Comparison of ENCODE assay signal across 8 cellular contexts in the genomic region with DNA sequence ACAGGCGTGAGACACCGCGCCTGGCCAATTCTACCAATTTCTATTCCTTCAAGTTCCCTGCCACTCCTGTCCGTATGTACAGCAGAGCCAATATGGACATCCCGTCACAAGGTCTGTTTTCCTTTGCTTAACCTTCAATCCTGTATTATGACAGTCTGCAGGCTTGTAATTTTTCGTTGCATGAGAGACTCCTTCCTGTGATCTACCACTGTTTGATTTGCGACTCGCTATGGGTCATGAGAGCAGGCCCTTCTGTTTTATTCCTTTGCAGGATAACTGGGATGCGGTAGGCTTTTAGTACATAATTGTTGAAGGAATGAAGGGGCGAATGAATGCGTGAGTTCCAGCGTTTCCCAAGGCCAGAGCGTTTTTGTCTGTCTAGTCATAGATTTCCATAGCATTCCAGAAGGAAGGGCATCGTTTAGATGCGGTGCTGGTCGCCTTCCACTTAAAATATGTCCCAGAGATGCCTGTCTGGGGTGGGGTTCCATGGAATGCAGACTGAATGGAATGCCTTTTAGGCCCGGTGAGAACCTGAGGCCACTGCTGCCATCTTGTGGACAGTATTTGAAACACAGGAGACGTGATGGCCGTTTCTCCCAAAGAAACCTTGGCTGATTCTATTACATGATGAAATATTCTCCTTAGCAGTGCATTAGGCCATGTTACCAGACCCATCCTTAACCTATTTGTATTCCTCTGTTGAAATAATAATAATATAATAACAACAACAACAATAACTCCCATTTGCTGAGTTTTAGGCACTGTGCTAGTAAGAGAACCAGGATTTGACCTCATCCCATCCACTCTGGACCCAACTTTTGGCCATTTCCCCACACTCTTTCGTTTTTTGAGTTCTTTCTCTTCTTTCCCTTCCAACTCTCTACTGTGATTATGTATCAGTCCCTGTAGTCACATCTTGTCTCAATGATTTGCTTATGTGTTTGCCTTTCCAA.
DNase-seq lines count a peak whose midpoint lies in the region; ATAC-seq and TF ChIP-seq lines count a peak whose summit lies in the region.

No MANE protein-coding gene starts in this region.

- H3K36me3 Mint-ChIP-seq in effector memory CD8-positive, alpha-beta T cell (ENCODE audit: insufficient read depth), result no peaks in the 10 kb centered on the region
- no peaks in the 10 kb centered on the region for H3K36me3 Mint-ChIP-seq in memory B cell

- no peaks in the 10 kb centered on the region for H3K9me3 Mint-ChIP-seq in effector memory CD8-positive, alpha-beta T cell
- H3K9me3 Mint-ChIP-seq in memory B cell, result no peaks in the 10 kb centered on the region

- peak; percentile 81 for TF ChIP-seq CTCF in GM10248 (IDR thresholded peaks at IDR 0.05; ENCODE audit: control extremely low read depth, extremely low read depth, low read depth, missing control alignments)

- H3K4me3 Mint-ChIP-seq in effector memory CD8-positive, alpha-beta T cell, result no peak overlapping the region
- H3K4me3 Mint-ChIP-seq in memory B cell, result no peak overlapping the region

- ATAC-seq in effector memory CD8-positive, alpha-beta T cell (replicated peaks), result peak; percentile 39
- no peak for ATAC-seq in memory B cell (ENCODE audit: low read depth)
- ATAC-seq in HG03135 (IDR thresholded peaks at IDR 0.05; ENCODE audit: unreplicated experiment), result no peak

- H3K4me1 Mint-ChIP-seq in effector memory CD8-positive, alpha-beta T cell (ENCODE audit: low read depth in 2 of 2), result no peaks in the 10 kb centered on the region
- no peaks in the 10 kb centered on the region for H3K4me1 Mint-ChIP-seq in memory B cell

- H3K27ac Mint-ChIP-seq in effector memory CD8-positive, alpha-beta T cell, result no peak overlapping the region
- H3K27ac Mint-ChIP-seq in memory B cell, result no peak overlapping the region

- POLR2A ChIA-PET in GM10248 (lab: Yijun Ruan, JAX), result no interaction called here

- CTCF ChIA-PET in GM10248 (lab: Yijun Ruan, JAX), result interaction anchor here (0.9 to 2.3 kb wide), 5 partner anchors 9 to 324 kb away, joined by 3 to 11 read pairs (median 4); no protein-coding TSS in a partner anchor

- H3K27me3 Mint-ChIP-seq in effector memory CD8-positive, alpha-beta T cell, result peaks cover 0 to 18% of the 10 kb centered on the region in 2 donors
- H3K27me3 Mint-ChIP-seq in memory B cell, result peaks cover 2% of the 10 kb centered on the region

- peak; percentile 73 for DNase-seq in 8988T
- peak; percentile 74 for DNase-seq in GM10248 (ENCODE audit: extremely low spot score)
- peak; percentile 12 for DNase-seq in NCI-H2107 treated with DMSO at 0.1 percent for 48 hours (lab: John Stamatoyannopoulos, UW; ENCODE audit: unreplicated experiment)
- peak; percentile 3 to 54 for DNase-seq in activated CD4-positive, alpha-beta T cell treated with anti-CD3 and anti-CD28 coated beads, Interleukin-2, amount 50 U/mL, for 24 hours (ENCODE audit: low read depth in 1 of 2, low spot score in 1 of 2)
- DNase-seq in effector memory CD8-positive, alpha-beta T cell, result peak; percentile 27 to 37 (median 31)
- peak; percentile 47 to 49 for DNase-seq in memory B cell (ENCODE audit: low spot score in 2 of 2)
- DNase-seq in stimulated activated CD8-positive, alpha-beta memory T cell treated with anti-CD3 and anti-CD28 coated beads, Interleukin-2, amount 100 ng/mL, for 48 hours (ENCODE audit: low read depth in 2 of 2), result peak; percentile 3 to 29

Comparison
In these comparisons a context has a peak if more than half of its experiments do, and no peak if none do; other contexts are left out.
1. DNase-seq: peak in every context shown above with its lines; median percentile 74 in GM10248; 73 in 8988T; 48 in memory B cell; 31 in effector memory CD8-positive, alpha-beta T cell; 28 in activated CD4-positive, alpha-beta T cell treated with anti-CD3 and anti-CD28 coated beads, Interleukin-2, amount 50 U/mL, for 24 hours; 16 in stimulated activated CD8-positive, alpha-beta memory T cell treated with anti-CD3 and anti-CD28 coated beads, Interleukin-2, amount 100 ng/mL, for 48 hours; 12 in NCI-H2107 treated with DMSO at 0.1 percent for 48 hours.